Comparison of ENCODE assay signal across 1 cellular context in the genomic region with DNA sequence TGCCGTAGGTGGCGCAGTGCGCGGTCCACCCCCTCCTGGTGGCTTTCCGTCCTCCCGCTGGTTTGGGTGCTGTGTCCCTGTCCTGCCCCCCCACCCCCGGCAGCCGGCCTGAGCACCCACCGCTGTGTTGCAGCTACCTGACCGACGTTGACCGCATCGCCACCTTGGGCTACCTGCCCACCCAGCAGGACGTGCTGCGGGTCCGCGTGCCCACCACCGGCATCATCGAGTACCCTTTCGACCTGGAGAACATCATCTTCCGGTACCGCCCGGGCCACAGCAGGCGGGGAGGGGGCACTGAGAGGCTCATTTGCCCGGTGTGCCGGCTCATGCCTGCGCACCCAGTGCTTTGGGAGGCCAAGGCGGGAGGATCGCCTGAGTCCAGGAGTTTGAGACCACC.
TF ChIP-seq lines count a peak whose summit lies in the region.

No MANE protein-coding gene starts in this region.

TF ChIP-seq in H1, 55 proteins besides CTCF, POLR2A, EP300 and RAD21:
- TF ChIP-seq JUN (IDR thresholded peaks at IDR 0.05; ENCODE audit: low read depth, low read length) = no peak
- TF ChIP-seq CTBP2 (IDR thresholded peaks at IDR 0.05; ENCODE audit: borderline replicate concordance, insufficient read depth, insufficient read length, low read length) = no peak
- no peak for TF ChIP-seq TEAD4 (IDR thresholded peaks at IDR 0.05; ENCODE audit: low read depth, low read length)
- TF ChIP-seq NANOG (IDR thresholded peaks at IDR 0.05; ENCODE audit: insufficient read depth, low read depth, low read length, poor library complexity, severe bottlenecking) = no peak
- TF ChIP-seq, protein P1, sequence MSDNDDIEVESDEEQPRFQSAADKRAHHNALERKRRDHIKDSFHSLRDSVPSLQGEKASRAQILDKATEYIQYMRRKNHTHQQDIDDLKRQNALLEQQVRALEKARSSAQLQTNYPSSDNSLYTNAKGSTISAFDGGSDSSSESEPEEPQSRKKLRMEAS (IDR thresholded peaks at IDR 0.05) = no peak
- no peak for TF ChIP-seq SP2 (IDR thresholded peaks at IDR 0.05; ENCODE audit: low read length)
- no peak for TF ChIP-seq TBP (IDR thresholded peaks at IDR 0.05; ENCODE audit: low read depth, low read length)
- TF ChIP-seq, protein P2, sequence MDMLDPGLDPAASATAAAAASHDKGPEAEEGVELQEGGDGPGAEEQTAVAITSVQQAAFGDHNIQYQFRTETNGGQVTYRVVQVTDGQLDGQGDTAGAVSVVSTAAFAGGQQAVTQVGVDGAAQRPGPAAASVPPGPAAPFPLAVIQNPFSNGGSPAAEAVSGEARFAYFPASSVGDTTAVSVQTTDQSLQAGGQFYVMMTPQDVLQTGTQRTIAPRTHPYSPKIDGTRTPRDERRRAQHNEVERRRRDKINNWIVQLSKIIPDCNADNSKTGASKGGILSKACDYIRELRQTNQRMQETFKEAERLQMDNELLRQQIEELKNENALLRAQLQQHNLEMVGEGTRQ (IDR thresholded peaks at IDR 0.05; ENCODE audit: low read length) = no peak
- TF ChIP-seq CHD2 (IDR thresholded peaks at IDR 0.05; ENCODE audit: low read length) = no peak
- TF ChIP-seq CEBPB (IDR thresholded peaks at IDR 0.05; ENCODE audit: low read depth, low read length) = no peak
- TF ChIP-seq TAF7 (optimal IDR thresholded peaks at IDR 0.05; ENCODE audit: borderline replicate concordance, low read depth, low read length) = no peak
- no peak for TF ChIP-seq KDM1A (IDR thresholded peaks at IDR 0.05; ENCODE audit: borderline replicate concordance, low read length)
- TF ChIP-seq YY1 (IDR thresholded peaks at IDR 0.05; ENCODE audit: low read depth, low read length) = no peak
- TF ChIP-seq GABPA (IDR thresholded peaks at IDR 0.05; ENCODE audit: borderline replicate concordance, insufficient read depth, low read length) = no peak
